Comparison of ENCODE assay signal across 8 cellular contexts in the genomic region with DNA sequence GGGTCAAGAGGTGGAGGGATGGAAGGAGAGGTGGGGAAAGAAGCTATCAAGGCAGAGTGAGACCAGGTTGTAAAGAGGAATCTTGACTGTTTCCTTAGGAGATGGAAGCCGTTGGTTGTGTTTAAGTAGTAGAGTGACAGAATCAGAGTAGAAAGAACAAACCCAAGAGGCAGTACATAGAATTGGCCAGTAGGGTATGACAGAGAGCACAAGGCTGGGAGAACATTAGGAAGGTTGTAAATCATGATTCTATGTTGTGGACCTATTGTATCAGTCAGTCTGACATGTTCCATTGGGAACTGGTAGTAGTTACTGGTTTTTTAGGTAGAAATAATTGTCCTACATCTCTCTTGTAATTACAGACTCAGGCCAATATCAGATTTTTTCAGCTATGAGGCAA.
DNase-seq lines count a peak whose midpoint lies in the region; ATAC-seq, FAIRE-seq and TF ChIP-seq lines count a peak whose summit lies in the region.

No MANE protein-coding gene starts in this region.

- H3K27ac ChIP-seq in KMS-11 = no peak overlapping the region
- H3K27ac ChIP-seq in lung (ENCODE audit: low read depth in 1 of 2, low read length in 1 of 2) = no peak overlapping the region

- no peaks in the 10 kb centered on the region for H3K4me1 ChIP-seq in KMS-11 (ENCODE audit: low read depth, poor library complexity, severe bottlenecking)
- peaks cover 0 to 2% of the 10 kb centered on the region in 2 donors for H3K4me1 ChIP-seq in lung (ENCODE audit: control insufficient read depth in 2 of 2, insufficient read depth in 2 of 2, low read length in 2 of 2)

- no peak overlapping the region for H2AFZ ChIP-seq in KMS-11 (ENCODE audit: low read depth)

- ATAC-seq in GM21515 (IDR thresholded peaks at IDR 0.05; ENCODE audit: unreplicated experiment) = peak; percentile 94
- ATAC-seq in lung (ENCODE audit: insufficient read depth, low FRiP score) = peak; percentile 34

- H3K9ac ChIP-seq in KMS-11 = no peak overlapping the region

- WGBS in lung, 2 donors = 47 to 53% methylated on average over 1 of the region's 1 CpG

- no peaks in the 10 kb centered on the region for H3K36me3 ChIP-seq in KMS-11 (ENCODE audit: insufficient read depth)
- no peaks in the 10 kb centered on the region for H3K36me3 ChIP-seq in lung (ENCODE audit: control insufficient read depth in 2 of 2, insufficient read depth in 2 of 2, low read length in 2 of 2)

- H3K4me2 ChIP-seq in KMS-11 = no peak overlapping the region

- H3K79me2 ChIP-seq in KMS-11 (ENCODE audit: insufficient read depth, low read depth) = no peaks in the 10 kb centered on the region

- peak; percentile 41 for TF ChIP-seq CTCF in D721Med (IDR thresholded peaks at IDR 0.05; ENCODE audit: insufficient read depth, missing control alignments)
- TF ChIP-seq CTCF in KMS-11 (conservative IDR thresholded peaks at IDR 0.05; ENCODE audit: low read depth, low read length) = peak; percentile 57
- peak; percentile 4 for TF ChIP-seq CTCF in lung (IDR thresholded peaks at IDR 0.05; ENCODE audit: control extremely low read depth, extremely low read depth)

- DNase-seq in D721Med (ENCODE audit: insufficient read length, low spot score) (no peak), astrocyte of the hippocampus (ENCODE audit: low read depth, low spot score) (peak; percentile 36), lung (ENCODE audit: low spot score) (no peak), GM19240 (ENCODE audit: insufficient read length, low spot score) (no peak)
- no peak for DNase-seq in stimulated activated CD4-positive, alpha-beta T cell treated with anti-CD3 and anti-CD28 coated beads, Interleukin-1b, Interleukin-23, amount 100 ng/mL, for 48 hours
- no peak for DNase-seq in stimulated activated CD4-positive, alpha-beta T cell treated with anti-CD3 and anti-CD28 coated beads, Interleukin-4, amount 100 ng/mL, for 24 hours

- no peaks in the 10 kb centered on the region for H3K27me3 ChIP-seq in KMS-11 (ENCODE audit: insufficient read depth, low read depth)
- no peaks in the 10 kb centered on the region for H3K27me3 ChIP-seq in lung (ENCODE audit: control insufficient read depth, insufficient read depth)

- FAIRE-seq in D721Med (lab: Jason Lieb, UNC) = no peak

- peaks cover 0 to 1% of the 10 kb centered on the region in 2 donors for H3K9me3 ChIP-seq in lung (ENCODE audit: control insufficient read depth in 2 of 2, insufficient read depth in 1 of 2, low read length in 1 of 2)

- H4K20me1 ChIP-seq in KMS-11 (ENCODE audit: insufficient read depth) = no peaks in the 10 kb centered on the region

- no peak overlapping the region for H3K4me3 ChIP-seq in KMS-11 (IDR thresholded peaks at IDR 0.05; ENCODE audit: insufficient read depth, low read depth, low read length)
- H3K4me3 ChIP-seq in lung = no peak overlapping the region

Comparison
In these comparisons a context has a peak if more than half of its experiments do, and no peak if none do; other contexts are left out.
1. CTCF ChIP-seq: peak in every context shown above with its lines; median percentile 57 in KMS-11; 41 in D721Med; 4 in lung.